Comparison of ENCODE assay signal across 11 cellular contexts in genomic region chr5:143065996-143066522, GRCh38.
A peak's percentile ranks its signal among the peaks of the same experiment; 100 is the strongest.
DNase-seq lines count a peak whose midpoint lies in the region; ATAC-seq and TF ChIP-seq lines count a peak whose summit lies in the region.
"Had no signal": no experiment of that assay in that cellular context is flagged by ENCODE, and none has a peak within 500 bp of the region (broad histone marks: within the 10 kb centered on the region; RNA-seq: fewer than 3 reads in every experiment).

No MANE protein-coding gene starts in this region.

- intact Hi-C loops in gastrocnemius medialis (cut with DNase I; ENCODE audit: low total_unique reads), result no loop called here

- TF ChIP-seq CTCF in Peyer's patch (IDR thresholded peaks at IDR 0.05), result no peak
- TF ChIP-seq CTCF in gastrocnemius medialis (IDR thresholded peaks at IDR 0.05 in 4 of 5, conservative IDR thresholded peaks at IDR 0.05 in 1 of 5), result no peak

- H3K36me3 ChIP-seq in Peyer's patch (peaks cover 0 to 36% (median 0%) of the 10 kb centered on the region in 3 donors), gastrocnemius medialis (no peaks in the 10 kb centered on the region)
- H3K36me3 ChIP-seq: pancreas had no signal

- H3K4me3 ChIP-seq in Peyer's patch (no peak overlapping the region), gastrocnemius medialis (no peak overlapping the region)
- H3K4me3 ChIP-seq: pancreas had no signal

- DNase-seq in DMS53 (lab: John Stamatoyannopoulos, UW), result peak; percentile 56
- no peak for DNase-seq in Peyer's patch
- DNase-seq in gastrocnemius medialis, result no peak
- no peak for DNase-seq in HPDE6-E6E7 (ENCODE audit: extremely low spot score)
- no peak for DNase-seq in mesenteric fat pad (ENCODE audit: low spot score)
- DNase-seq in NCI-H69 (lab: John Stamatoyannopoulos, UW), result no peak
- DNase-seq: dermis blood vessel endothelial cell, pancreas had no signal

- no peak for TF ChIP-seq POLR2A in Peyer's patch (IDR thresholded peaks at IDR 0.05)
- no peak for TF ChIP-seq POLR2A in gastrocnemius medialis (IDR thresholded peaks at IDR 0.05)

- H3K9me3 ChIP-seq in Peyer's patch (no peaks in the 10 kb centered on the region), gastrocnemius medialis (no peaks in the 10 kb centered on the region)
- H3K9me3 ChIP-seq: pancreas had no signal

- H3K27ac ChIP-seq in Peyer's patch (peak overlapping the region in 3 of 4 donors; percentile 44 to 64 (median 60)), gastrocnemius medialis (peak overlapping the region; percentile 76 to 91 (median 84))
- H3K27ac ChIP-seq: VCaP had no signal

- peak; percentile 43 for ATAC-seq in GM18868 (IDR thresholded peaks at IDR 0.05; ENCODE audit: unreplicated experiment)
- no peak for ATAC-seq in gastrocnemius medialis
- no peak for ATAC-seq in GM21825 (IDR thresholded peaks at IDR 0.05; ENCODE audit: unreplicated experiment)

- H3K4me1 ChIP-seq in Peyer's patch (peaks cover 0 to 13% (median 0%) of the 10 kb centered on the region in 4 donors), gastrocnemius medialis (peaks cover 62 to 69% of the 10 kb centered on the region in 2 donors)
- H3K4me1 ChIP-seq: pancreas had no signal

- no peaks in the 10 kb centered on the region for H3K27me3 ChIP-seq in Peyer's patch
- no peaks in the 10 kb centered on the region for H3K27me3 ChIP-seq in gastrocnemius medialis
- H3K27me3 ChIP-seq: pancreas had no signal

- in situ Hi-C loops in gastrocnemius medialis (cut with MboI; ENCODE audit: low sequenced_read_pairs in 4 of 4), result no loop called here
